Comparison of ENCODE assay signal across 10 cellular contexts in the genomic region with DNA sequence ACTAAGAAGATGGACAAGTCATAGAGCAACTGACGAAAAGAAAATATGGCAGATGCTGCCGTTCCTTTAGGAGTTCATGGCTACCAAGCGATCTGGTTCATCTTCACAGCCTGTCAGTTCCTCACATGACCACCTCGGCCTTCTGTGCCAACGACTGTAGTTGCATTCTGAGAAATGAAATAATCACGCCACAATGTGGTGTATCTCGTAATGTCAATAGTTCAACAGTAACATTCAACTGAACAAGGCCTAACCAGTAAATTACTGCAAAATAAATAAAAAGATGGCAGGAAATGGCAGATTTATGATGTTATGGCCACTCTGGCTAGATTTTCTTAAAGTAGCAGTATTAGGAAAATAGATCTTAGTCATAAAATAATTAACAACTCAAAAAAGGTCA. TPM values are rescaled to one million over a fixed set of nuclear protein-coding genes. Genes with fewer than 3 reads are reported as not detected.
A peak's percentile ranks its signal among the peaks of the same experiment; 100 is the strongest.
DNase-seq lines count a peak whose midpoint lies in the region; ATAC-seq and TF ChIP-seq lines count a peak whose summit lies in the region.
"Had no signal": no experiment of that assay in that cellular context is flagged by ENCODE, and none has a peak within 500 bp of the region (broad histone marks: within the 10 kb centered on the region; RNA-seq: fewer than 3 reads in every experiment).

No MANE protein-coding gene starts in this region.

- H3K4me3 Mint-ChIP-seq in CD4-positive, alpha-beta memory T cell: peak overlapping the region; percentile 76 to 96 (median 87)
- H3K4me3 Mint-ChIP-seq in activated CD4-positive, alpha-beta memory T cell treated with anti-CD3 and anti-CD28 coated beads, Interleukin-2, amount 10 ng/mL, durations not matched to agents 7 days and 5 days: peak overlapping the region; percentile 92

- ATAC-seq in heart right ventricle (peak in 4 of 8 donors; percentile 34 to 45 (median 40)), GM18870 (IDR thresholded peaks at IDR 0.05; ENCODE audit: unreplicated experiment) (no peak)

- H3K79me1 ChIP-seq in trophoblast cell (ENCODE audit: low read length): no peaks in the 10 kb centered on the region

- CTCF ChIA-PET in CD4-positive, alpha-beta memory T cell (lab: Charles Lee; ENCODE audit: partially characterized antibody): interaction anchor here (1.1 to 14.5 kb wide), 9 partner anchors 9 to 76 kb away, joined by 3 to 285 read pairs (median 4); no protein-coding TSS in a partner anchor
- CTCF ChIA-PET in activated CD4-positive, alpha-beta memory T cell treated with anti-CD3 and anti-CD28 coated beads, Interleukin-2, amount 10 ng/mL, durations not matched to agents 7 days and 5 days (lab: Charles Lee): interaction anchor here (1.1 to 1.9 kb wide), 2 partner anchors 10 to 132 kb away, joined by 3 to 6 read pairs; no protein-coding TSS in a partner anchor

- WGBS in heart right ventricle, 2 donors: 44 to 54% methylated on average over 7 of the region's 7 CpGs
- no CpG with 5 or more reads among the region's 7 CpGs for WGBS in trophoblast cell (ENCODE audit: extremely low coverage, insufficient coverage, insufficient read length)

- H3K4me2 ChIP-seq in trophoblast cell (ENCODE audit: low read length): no peak overlapping the region

- no peaks in the 10 kb centered on the region for H3K79me2 ChIP-seq in trophoblast cell (ENCODE audit: control insufficient read depth, insufficient read depth, low read length, poor library complexity)

- no peak overlapping the region for H2AK5ac ChIP-seq in trophoblast cell (ENCODE audit: low read length)

- no peak overlapping the region for H2BK12ac ChIP-seq in trophoblast cell (ENCODE audit: low read length)

- no peak overlapping the region for H3K18ac ChIP-seq in trophoblast cell (ENCODE audit: low read length)

- no peak overlapping the region for H3K14ac ChIP-seq in trophoblast cell (ENCODE audit: low read length)

- peaks cover 35 to 85% (median 57%) of the 10 kb centered on the region in 4 donors for H3K4me1 Mint-ChIP-seq in CD4-positive, alpha-beta memory T cell
- peaks cover 45% of the 10 kb centered on the region for H3K4me1 Mint-ChIP-seq in activated CD4-positive, alpha-beta memory T cell treated with anti-CD3 and anti-CD28 coated beads, Interleukin-2, amount 10 ng/mL, durations not matched to agents 7 days and 5 days

- H2BK5ac ChIP-seq in trophoblast cell (ENCODE audit: low read depth, low read length, poor library complexity): no peak overlapping the region

- no peaks in the 10 kb centered on the region for H3K9me3 ChIP-seq in CD4-positive, alpha-beta memory T cell (ENCODE audit: control insufficient read depth in 1 of 2, low read length in 2 of 2)
- H3K9me3 ChIP-seq in heart right ventricle: no peaks in the 10 kb centered on the region
- H3K9me3 ChIP-seq in MG63: no peaks in the 10 kb centered on the region
- no peaks in the 10 kb centered on the region for H3K9me3 ChIP-seq in trophoblast cell (ENCODE audit: insufficient read depth, low read depth, low read length)

- no peaks in the 10 kb centered on the region for H3K27me3 Mint-ChIP-seq in CD4-positive, alpha-beta memory T cell
- H3K27me3 Mint-ChIP-seq in activated CD4-positive, alpha-beta memory T cell treated with anti-CD3 and anti-CD28 coated beads, Interleukin-2, amount 10 ng/mL, durations not matched to agents 7 days and 5 days: no peaks in the 10 kb centered on the region

- peak in 1 of 9 donors; percentile 13 for TF ChIP-seq CTCF in heart right ventricle (IDR thresholded peaks at IDR 0.05)

- H3K36me3 ChIP-seq in CD4-positive, alpha-beta memory T cell (ENCODE audit: insufficient read depth, low read length): no peaks in the 10 kb centered on the region
- H3K36me3 ChIP-seq in heart right ventricle: no peaks in the 10 kb centered on the region
- no peaks in the 10 kb centered on the region for H3K36me3 ChIP-seq in MG63
- no peaks in the 10 kb centered on the region for H3K36me3 ChIP-seq in trophoblast cell (ENCODE audit: control insufficient read depth in 1 of 2, insufficient read depth in 2 of 2, low read length in 2 of 2)

- H3K36me3 Mint-ChIP-seq in CD4-positive, alpha-beta memory T cell: peaks cover 20 to 34% of the 10 kb centered on the region in 2 donors
- H3K36me3 Mint-ChIP-seq in activated CD4-positive, alpha-beta memory T cell treated with anti-CD3 and anti-CD28 coated beads, Interleukin-2, amount 10 ng/mL, durations not matched to agents 7 days and 5 days (ENCODE audit: low read depth): peaks cover 71% of the 10 kb centered on the region

- intact Hi-C loops in CD4-positive, alpha-beta memory T cell (cut with micrococcal nuclease): loop anchor here (1.0 to 10.0 kb wide), 7 partner anchors 9 to 708 kb away; a partner anchor contains a TSS
- intact Hi-C loops in heart right ventricle (cut with DNase I): loop anchor here in 5 of 10 donors (5.0 to 10.0 kb wide), 4 partner anchors 46 to 132 kb away; no protein-coding TSS in a partner anchor

- no peak overlapping the region for H2BK120ac ChIP-seq in trophoblast cell (ENCODE audit: insufficient read depth, low read length, poor library complexity)

- no peak overlapping the region for H2AFZ ChIP-seq in trophoblast cell (ENCODE audit: insufficient read depth, low read length, poor library complexity)

- H3K23ac ChIP-seq in trophoblast cell (ENCODE audit: low read length): no peak overlapping the region

- H4K12ac ChIP-seq in trophoblast cell (ENCODE audit: low read depth, low read length): no peak overlapping the region

- H3K4me3 ChIP-seq in CD4-positive, alpha-beta memory T cell (ENCODE audit: low read length in 2 of 2): peak overlapping the region in 1 of 2 donors; percentile 62
- H3K4me3 ChIP-seq in heart right ventricle: peak overlapping the region in 1 of 10 donors; percentile 7
- H3K4me3 ChIP-seq in MG63: no peak overlapping the region
- H3K4me3 ChIP-seq in trophoblast cell (ENCODE audit: low read depth, low read length): no peak overlapping the region
- H3K4me3 ChIP-seq: coronary artery had no signal

- H3K9ac ChIP-seq in trophoblast cell (ENCODE audit: low read length): no peak overlapping the region

- H3K4me1 ChIP-seq in CD4-positive, alpha-beta memory T cell (ENCODE audit: insufficient read depth, low read length): peaks cover 68% of the 10 kb centered on the region
- H3K4me1 ChIP-seq in heart right ventricle (peaks cover 0 to 87% (median 35%) of the 10 kb centered on the region in 9 donors), trophoblast cell (ENCODE audit: control insufficient read depth in 1 of 2, insufficient read depth in 2 of 2, low read length in 2 of 2) (peaks cover 0 to 7% of the 10 kb centered on the region in 2 experiments)

- H3K27me3 ChIP-seq in CD4-positive, alpha-beta memory T cell (ENCODE audit: insufficient read depth, low read length): no peaks in the 10 kb centered on the region
- H3K27me3 ChIP-seq in heart right ventricle: peaks cover 0 to 7% (median 0%) of the 10 kb centered on the region in 7 donors
- no peaks in the 10 kb centered on the region for H3K27me3 ChIP-seq in MG63
- peaks cover 8% of the 10 kb centered on the region for H3K27me3 ChIP-seq in trophoblast cell (ENCODE audit: insufficient read depth, low read length)

- POLR2A ChIA-PET in CD4-positive, alpha-beta memory T cell (lab: Charles Lee; ENCODE audit: partially characterized antibody): interaction anchor here (2.2 to 15.1 kb wide), 5 partner anchors 9 to 77 kb away, joined by 6 to 453 read pairs (median 24); no protein-coding TSS in a partner anchor
- POLR2A ChIA-PET in activated CD4-positive, alpha-beta memory T cell treated with anti-CD3 and anti-CD28 coated beads, Interleukin-2, amount 10 ng/mL, durations not matched to agents 7 days and 5 days (lab: Charles Lee): interaction anchor here (1.0 to 13.1 kb wide), 4 partner anchors 6 to 43 kb away, joined by 4 to 516 read pairs (median 251); no protein-coding TSS in a partner anchor

- H3K27ac Mint-ChIP-seq in CD4-positive, alpha-beta memory T cell: peak overlapping the region; percentile 87 to 99 (median 97)
- H3K27ac Mint-ChIP-seq in activated CD4-positive, alpha-beta memory T cell treated with anti-CD3 and anti-CD28 coated beads, Interleukin-2, amount 10 ng/mL, durations not matched to agents 7 days and 5 days: peak overlapping the region; percentile 99

- no peak overlapping the region for H4K8ac ChIP-seq in trophoblast cell (ENCODE audit: low read depth, low read length)

- no peak overlapping the region for H4K91ac ChIP-seq in trophoblast cell (ENCODE audit: low read depth, low read length)

- no peaks in the 10 kb centered on the region for H3K9me3 Mint-ChIP-seq in CD4-positive, alpha-beta memory T cell
- no peaks in the 10 kb centered on the region for H3K9me3 Mint-ChIP-seq in activated CD4-positive, alpha-beta memory T cell treated with anti-CD3 and anti-CD28 coated beads, Interleukin-2, amount 10 ng/mL, durations not matched to agents 7 days and 5 days

- DNase-seq in CD4-positive, alpha-beta memory T cell: peak; percentile 75 to 86 (median 83)
- DNase-seq in NCI-H2196 treated with DMSO at 0.1 percent for 48 hours (lab: John Stamatoyannopoulos, UW; ENCODE audit: unreplicated experiment) (peak; percentile 22), heart right ventricle (peak in 1 of 2 donors; percentile 65), MG63 (no peak), trophoblast cell (no peak)
- DNase-seq in activated CD4-positive, alpha-beta memory T cell treated with anti-CD3 and anti-CD28 coated beads, Interleukin-2, amount 10 ng/mL, durations not matched to agents 7 days and 5 days: peak; percentile 83
- DNase-seq in NK-92 treated with Interleukin-12 subunit alpha and Interleukin-12 subunit beta, amount 100 ng/mL, for 24 hours (lab: John Stamatoyannopoulos, UW): no peak
- DNase-seq: islet precursor cell had no signal

- H3K4ac ChIP-seq in trophoblast cell (ENCODE audit: low read depth, low read length): no peak overlapping the region

- H3K27ac ChIP-seq in CD4-positive, alpha-beta memory T cell (ENCODE audit: low read depth, low read length): peak overlapping the region; percentile 83
- H3K27ac ChIP-seq in heart right ventricle (peak overlapping the region in 9 of 10 donors; percentile 37 to 93 (median 73)), trophoblast cell (ENCODE audit: low read depth, low read length) (no peak overlapping the region)
- H3K27ac ChIP-seq: coronary artery had no signal

RNA-seq across cellular contexts. Expression of a gene that starts 4.4 kb away (rescaled TPM):
- 10 to 100 TPM; 32.5 TPM for total RNA-seq in CD4-positive, alpha-beta memory T cell
- polyA plus RNA-seq in CD4-positive, alpha-beta memory T cell: 10 to 100 TPM in 1 of 2 donors, 1 to 10 TPM in 1; 6.9 to 18.9 TPM
- 100 to 1,000 TPM; 102 to 106 TPM for total RNA-seq in activated CD4-positive, alpha-beta memory T cell treated with anti-CD3 and anti-CD28 coated beads, Interleukin-2, amount 10 ng/mL, durations not matched to agents 7 days and 5 days
- 10 to 100 TPM in 4 of 10 donors, 1 to 10 TPM in 6; 4.3 to 12.2 (median 9.8) TPM for total RNA-seq in heart right ventricle
- 1 to 10 TPM; 1.7 to 3.0 TPM for polyA plus RNA-seq in heart right ventricle
- total RNA-seq in MG63 (2014; rRNA removed; shearing (Covaris generic); ENCODE audit: low replicate concordance): not detected in 2 replicates
- 0.19 TPM in 2 replicates for polyA plus RNA-seq in trophoblast cell (2013)

Comparison
In these comparisons a context has a peak if more than half of its experiments do, and no peak if none do; other contexts are left out.
1. DNase-seq: peak in CD4-positive, alpha-beta memory T cell (5 of 5), NCI-H2196 treated with DMSO at 0.1 percent for 48 hours (single experiment) and activated CD4-positive, alpha-beta memory T cell treated with anti-CD3 and anti-CD28 coated beads, Interleukin-2, amount 10 ng/mL, durations not matched to agents 7 days and 5 days (single experiment); none in NK-92 treated with Interleukin-12 subunit alpha and Interleukin-12 subunit beta, amount 100 ng/mL, for 24 hours (single experiment), MG63 (single experiment) and trophoblast cell (0 of 2).